Comparison of ENCODE assay signal across 8 cellular contexts in the genomic region with DNA sequence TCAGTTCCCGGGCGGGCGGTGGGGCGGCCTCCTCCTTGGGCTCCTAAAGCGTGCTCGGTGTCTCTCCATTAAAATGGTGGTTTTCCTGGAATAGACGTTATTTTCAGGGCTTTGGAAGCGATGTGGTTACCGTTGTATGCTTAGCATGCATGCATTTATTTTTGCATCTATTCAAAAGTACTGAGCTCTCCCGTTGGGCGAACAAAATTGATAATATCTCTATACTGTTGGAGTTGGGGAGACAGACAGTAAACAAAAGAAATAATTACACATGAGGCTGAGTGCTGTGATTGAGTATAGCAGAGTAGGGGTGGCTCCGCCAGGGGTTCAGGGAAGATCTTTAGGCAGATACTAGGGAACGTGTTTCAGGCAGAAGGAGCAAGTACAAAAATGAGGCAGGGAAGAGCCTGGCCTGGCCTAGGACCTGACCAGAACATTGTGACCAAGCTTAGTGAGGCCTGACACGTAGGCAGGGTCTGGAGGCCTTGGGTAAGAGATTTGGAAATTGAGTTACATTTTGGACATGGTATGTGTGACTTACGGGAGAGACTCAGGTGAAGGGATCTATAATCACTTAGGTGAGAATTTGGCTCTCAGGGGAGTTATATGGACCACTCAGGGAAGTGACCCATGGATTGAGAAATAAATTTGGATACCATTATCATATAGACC. TPM values are rescaled to one million over a fixed set of nuclear protein-coding genes. Genes with fewer than 3 reads are reported as not detected.
DNase-seq lines count a peak whose midpoint lies in the region; ATAC-seq and TF ChIP-seq lines count a peak whose summit lies in the region.

No MANE protein-coding gene starts in this region.

- peaks cover 4% of the 10 kb centered on the region; the same call in 1 of the 2 replicates for H4K20me1 ChIP-seq in DOHH2 (ENCODE audit: control insufficient read depth, insufficient read depth, low read depth, low read length)

- in situ Hi-C loops in astrocyte of the cerebellum (cut with HindIII; ENCODE audit: low sequenced_read_pairs): no loop called here

- H3K36me3 ChIP-seq in DOHH2 (ENCODE audit: control insufficient read depth, low read length) (peaks cover 43% of the 10 kb centered on the region), mucosa of stomach (ENCODE audit: control insufficient read depth, insufficient read depth, low read length) (no peaks in the 10 kb centered on the region)

- TF ChIP-seq CTCF in DOHH2 (IDR thresholded peaks at IDR 0.05; ENCODE audit: low read depth, low read length, poor library complexity, severe bottlenecking): no peak
- no peak for TF ChIP-seq CTCF in astrocyte of the cerebellum (IDR thresholded peaks at IDR 0.05; ENCODE audit: low read depth, low read length, missing control alignments)
- TF ChIP-seq CTCF in GM10266 (IDR thresholded peaks at IDR 0.05; ENCODE audit: control insufficient read depth, insufficient read depth, low read depth, missing control alignments): no peak

- H3K9ac ChIP-seq in mucosa of stomach (ENCODE audit: low read length): peak overlapping the region; percentile 98

- H3K27ac ChIP-seq in DOHH2 (ENCODE audit: low read depth, low read length): peak overlapping the region; percentile 84

- no peaks in the 10 kb centered on the region for H3K9me3 ChIP-seq in DOHH2 (ENCODE audit: control insufficient read depth, insufficient read depth, low read length)
- H3K9me3 ChIP-seq in mucosa of stomach (ENCODE audit: control insufficient read depth, low read length): no peaks in the 10 kb centered on the region

- no peak for DNase-seq in astrocyte of the cerebellum (ENCODE audit: low read depth)
- DNase-seq in cerebellum (ENCODE audit: low spot score): no peak
- DNase-seq in GM10266 (ENCODE audit: extremely low spot score): no peak
- no peak for DNase-seq in NCI-H2171 (lab: John Stamatoyannopoulos, UW)

- peaks cover 42% of the 10 kb centered on the region for H3K4me1 ChIP-seq in DOHH2 (ENCODE audit: control insufficient read depth, low read length)
- H3K4me1 ChIP-seq in mucosa of stomach (ENCODE audit: control insufficient read depth, insufficient read depth, low read length): peaks cover 10% of the 10 kb centered on the region

- H3F3A ChIP-seq in DOHH2 (ENCODE audit: control insufficient read depth, insufficient read depth): peaks cover 12% of the 10 kb centered on the region

- H3K27me3 ChIP-seq in DOHH2 (ENCODE audit: control insufficient read depth, low read length): no peaks in the 10 kb centered on the region
- H3K27me3 ChIP-seq in mucosa of stomach (ENCODE audit: control insufficient read depth, insufficient read depth, low read length): no peaks in the 10 kb centered on the region

- peak overlapping the region; percentile 89 for H3K4me3 ChIP-seq in DOHH2 (ENCODE audit: low read length)
- peak overlapping the region; percentile 65 for H3K4me3 ChIP-seq in astrocyte of the cerebellum (ENCODE audit: low read depth, low read length)
- peak overlapping the region; percentile 53 for H3K4me3 ChIP-seq in mucosa of stomach (ENCODE audit: low read length)

- H3K4me2 ChIP-seq in DOHH2 (ENCODE audit: low read length): peak overlapping the region; percentile 87

- peaks cover 76% of the 10 kb centered on the region for H3K79me2 ChIP-seq in DOHH2 (ENCODE audit: control insufficient read depth, low read length)

- no peaks in the 10 kb centered on the region for H3K9me2 ChIP-seq in DOHH2 (replicated peaks; ENCODE audit: control insufficient read depth, low read length)

- ATAC-seq in HG03175 (IDR thresholded peaks at IDR 0.05; ENCODE audit: unreplicated experiment) (peak; percentile 13), HG03469 (IDR thresholded peaks at IDR 0.05; ENCODE audit: unreplicated experiment) (no peak)

RNA-seq across cellular contexts. Expression of gene NCAPH, which starts 0.7 kb away (rescaled TPM):
- 6.0 TPM for total RNA-seq in cerebellum

RNA-seq across cellular contexts. Expression of gene ITPRIPL1, which starts 11.1 kb away (rescaled TPM):
- 4.9 TPM for total RNA-seq in cerebellum

RNA-seq across cellular contexts. Expression of gene SNRNP200, which starts 30.9 kb away (rescaled TPM):
- total RNA-seq in cerebellum: 74.8 TPM
